Comparison of ENCODE assay signal across 1 cellular context in the genomic region with DNA sequence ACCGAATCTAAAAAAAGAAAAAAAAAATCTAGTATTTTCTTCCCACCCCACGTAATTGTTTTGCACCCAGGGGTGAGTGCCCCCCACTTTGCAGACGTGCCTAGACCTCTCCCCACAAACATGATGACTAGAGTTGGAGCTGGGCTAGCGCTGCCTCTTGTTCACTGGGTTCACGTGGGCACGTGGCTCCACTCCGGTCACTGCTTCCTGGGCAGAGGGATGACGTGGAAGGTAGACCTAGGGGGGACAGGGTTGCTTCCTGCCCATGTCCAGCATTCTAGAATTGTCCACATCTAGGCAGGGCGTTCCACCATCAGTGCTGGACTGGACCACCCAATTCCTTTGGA.
TF ChIP-seq lines count a peak whose summit lies in the region.

No MANE protein-coding gene starts in this region.

TF ChIP-seq in endothelial cell of umbilical vein, 7 proteins besides CTCF, POLR2A, EP300 and RAD21:
- no peak for TF ChIP-seq FOS (IDR thresholded peaks at IDR 0.05; ENCODE audit: borderline replicate concordance, insufficient read depth, low read length)
- no peak for TF ChIP-seq POLR2AphosphoS5 (IDR thresholded peaks at IDR 0.05; ENCODE audit: insufficient read depth, low read depth, low read length)
- no peak for TF ChIP-seq GATA2 (IDR thresholded peaks at IDR 0.05; ENCODE audit: insufficient read depth, insufficient read length, low read depth, low read length)
- TF ChIP-seq, protein P1, sequence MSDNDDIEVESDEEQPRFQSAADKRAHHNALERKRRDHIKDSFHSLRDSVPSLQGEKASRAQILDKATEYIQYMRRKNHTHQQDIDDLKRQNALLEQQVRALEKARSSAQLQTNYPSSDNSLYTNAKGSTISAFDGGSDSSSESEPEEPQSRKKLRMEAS (IDR thresholded peaks at IDR 0.05; ENCODE audit: insufficient read depth, insufficient read length): no peak
- TF ChIP-seq MYC (IDR thresholded peaks at IDR 0.05; ENCODE audit: low read depth, low read length): no peak
- TF ChIP-seq JUN (IDR thresholded peaks at IDR 0.05; ENCODE audit: borderline replicate concordance, insufficient read depth, insufficient read length, low read depth): no peak
- no peak for TF ChIP-seq EZH2 (IDR thresholded peaks at IDR 0.05; ENCODE audit: borderline replicate concordance, low read depth, low read length, severe bottlenecking)
